In the genomic region with DNA sequence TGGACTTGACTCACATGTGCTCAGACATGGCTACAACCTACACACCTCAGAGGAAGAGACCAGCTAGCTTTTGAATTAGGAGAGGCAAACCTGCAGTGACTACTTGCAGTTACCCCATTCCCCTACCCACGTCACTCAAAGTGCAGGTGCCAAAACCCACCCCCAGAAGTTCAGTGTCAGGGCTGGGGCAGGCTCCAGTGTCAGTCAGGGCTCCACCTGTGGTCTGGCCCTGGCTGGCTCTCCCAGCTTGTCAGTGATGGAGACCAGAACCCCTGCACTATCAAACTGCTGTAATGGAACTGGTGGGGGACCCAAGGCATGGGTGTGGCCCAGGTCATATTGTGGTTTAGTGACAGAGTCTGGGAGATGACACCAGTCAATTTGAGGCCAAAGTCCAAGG, we compare ENCODE assay signal across 23 cellular contexts.
"Had no signal": no experiment of that assay in that cellular context is flagged by ENCODE, and none has a peak within 500 bp of the region (broad histone marks: within the 10 kb centered on the region; RNA-seq: fewer than 3 reads in every experiment).

No MANE protein-coding gene starts in this region.

- H3K27me3 ChIP-seq: cardiac muscle cell, esophagus muscularis mucosa, gastrocnemius medialis, pancreas, sigmoid colon, testis, upper lobe of right lung had no signal

- H3K9me3 ChIP-seq: esophagus muscularis mucosa, gastrocnemius medialis, neutrophil, pancreas, sigmoid colon, testis, upper lobe of right lung had no signal

- H3K27me3 Mint-ChIP-seq: activated CD4-positive, alpha-beta T cell treated with anti-CD3 and anti-CD28 coated beads for 36 hours; activated CD8-positive, alpha-beta T cell treated with anti-CD3 and anti-CD28 coated beads for 36 hours; activated naive CD8-positive, alpha-beta T cell treated with anti-CD3 and anti-CD28 coated beads, Interleukin-2, amount 50 U/mL, for 24 hours had no signal

- H3K9me3 Mint-ChIP-seq: activated CD8-positive, alpha-beta T cell treated with anti-CD3 and anti-CD28 coated beads for 36 hours; activated naive CD4-positive, alpha-beta T cell treated with anti-CD3 and anti-CD28 coated beads, Interleukin-2, amount 10 ng/mL, durations not matched to agents 7 days and 5 days; activated naive CD8-positive, alpha-beta T cell treated with anti-CD3 and anti-CD28 coated beads, Interleukin-2, amount 50 U/mL, for 24 hours; activated T-cell treated with anti-CD3 and anti-CD28 coated beads, Interleukin-2, amount 50 U/mL, for 72 hours; effector memory CD8-positive, alpha-beta T cell; nephron; stimulated activated naive B cell treated with anti-CD40 and anti-IgM and Interleukin-4, amounts not matched to agents 10 μg/mL and 1 μg/mL and 100 μg/mL, for 72 hours had no signal

- ATAC-seq: activated CD4-positive, alpha-beta T cell treated with anti-CD3 and anti-CD28 coated beads for 36 hours; activated CD8-positive, alpha-beta T cell treated with anti-CD3 and anti-CD28 coated beads for 36 hours; activated naive CD8-positive, alpha-beta T cell treated with anti-CD3 and anti-CD28 coated beads, Interleukin-2, amount 50 U/mL, for 24 hours; activated T-cell treated with anti-CD3 and anti-CD28 coated beads, Interleukin-2, amount 50 U/mL, for 72 hours; effector memory CD8-positive, alpha-beta T cell; gastrocnemius medialis; pancreas; stimulated activated naive B cell treated with anti-CD40 and anti-IgM and Interleukin-4, amounts not matched to agents 10 μg/mL and 1 μg/mL and 100 μg/mL, for 72 hours; upper lobe of right lung; WTC11 had no signal

- H3K36me3 ChIP-seq: cardiac muscle cell, gastrocnemius medialis, neutrophil, pancreas, sigmoid colon, upper lobe of right lung had no signal

- H3K27ac Mint-ChIP-seq: activated CD4-positive, alpha-beta T cell treated with anti-CD3 and anti-CD28 coated beads for 36 hours; activated CD8-positive, alpha-beta T cell treated with anti-CD3 and anti-CD28 coated beads for 36 hours; activated naive CD4-positive, alpha-beta T cell treated with anti-CD3 and anti-CD28 coated beads, Interleukin-2, amount 10 ng/mL, durations not matched to agents 7 days and 5 days; activated naive CD8-positive, alpha-beta T cell treated with anti-CD3 and anti-CD28 coated beads, Interleukin-2, amount 50 U/mL, for 24 hours; activated T-cell treated with anti-CD3 and anti-CD28 coated beads, Interleukin-2, amount 50 U/mL, for 72 hours; effector memory CD8-positive, alpha-beta T cell; nephron; stimulated activated naive B cell treated with anti-CD40 and anti-IgM and Interleukin-4, amounts not matched to agents 10 μg/mL and 1 μg/mL and 100 μg/mL, for 72 hours; WTC11 had no signal

- DNase-seq: activated CD4-positive, alpha-beta T cell treated with anti-CD3 and anti-CD28 coated beads for 36 hours; activated CD8-positive, alpha-beta T cell treated with anti-CD3 and anti-CD28 coated beads for 36 hours; activated effector memory CD4-positive, alpha-beta T cell treated with Interleukin-2 at 50 U/mL for 16 hours; activated naive CD4-positive, alpha-beta T cell treated with anti-CD3 and anti-CD28 coated beads, Interleukin-2, amount 10 ng/mL, durations not matched to agents 7 days and 5 days; activated naive CD8-positive, alpha-beta T cell treated with anti-CD3 and anti-CD28 coated beads, Interleukin-2, amount 50 U/mL, for 24 hours; activated T-cell treated with anti-CD3 and anti-CD28 coated beads, Interleukin-2, amount 50 U/mL, for 72 hours; effector memory CD8-positive, alpha-beta T cell; hippocampal formation; midbrain; sigmoid colon; stimulated activated CD4-positive, alpha-beta T cell treated with anti-CD3 and anti-CD28 coated beads, Interleukin-15, amount 100 ng/mL, for 24 hours; stimulated activated naive B cell treated with anti-CD40 and anti-IgM and Interleukin-4, amounts not matched to agents 10 μg/mL and 1 μg/mL and 100 μg/mL, for 72 hours; T-helper 9 cell; testis; upper lobe of right lung had no signal

- H3K4me3 Mint-ChIP-seq: activated CD4-positive, alpha-beta T cell treated with anti-CD3 and anti-CD28 coated beads for 36 hours; activated CD8-positive, alpha-beta T cell treated with anti-CD3 and anti-CD28 coated beads for 36 hours; activated naive CD4-positive, alpha-beta T cell treated with anti-CD3 and anti-CD28 coated beads, Interleukin-2, amount 10 ng/mL, durations not matched to agents 7 days and 5 days; activated naive CD8-positive, alpha-beta T cell treated with anti-CD3 and anti-CD28 coated beads, Interleukin-2, amount 50 U/mL, for 24 hours; activated T-cell treated with anti-CD3 and anti-CD28 coated beads, Interleukin-2, amount 50 U/mL, for 72 hours; effector memory CD8-positive, alpha-beta T cell; nephron; stimulated activated naive B cell treated with anti-CD40 and anti-IgM and Interleukin-4, amounts not matched to agents 10 μg/mL and 1 μg/mL and 100 μg/mL, for 72 hours; WTC11 had no signal

- H3K27ac ChIP-seq: cardiac muscle cell, esophagus muscularis mucosa, gastrocnemius medialis, neutrophil, pancreas, sigmoid colon, testis, upper lobe of right lung had no signal

- H3K4me3 ChIP-seq: cardiac muscle cell, esophagus muscularis mucosa, gastrocnemius medialis, pancreas, sigmoid colon, smooth muscle cell, testis, upper lobe of right lung had no signal

- H3K4me1 Mint-ChIP-seq: activated CD4-positive, alpha-beta T cell treated with anti-CD3 and anti-CD28 coated beads for 36 hours; activated naive CD4-positive, alpha-beta T cell treated with anti-CD3 and anti-CD28 coated beads, Interleukin-2, amount 10 ng/mL, durations not matched to agents 7 days and 5 days; activated naive CD8-positive, alpha-beta T cell treated with anti-CD3 and anti-CD28 coated beads, Interleukin-2, amount 50 U/mL, for 24 hours; nephron; stimulated activated naive B cell treated with anti-CD40 and anti-IgM and Interleukin-4, amounts not matched to agents 10 μg/mL and 1 μg/mL and 100 μg/mL, for 72 hours; WTC11 had no signal

- H3K36me3 Mint-ChIP-seq: activated naive CD4-positive, alpha-beta T cell treated with anti-CD3 and anti-CD28 coated beads, Interleukin-2, amount 10 ng/mL, durations not matched to agents 7 days and 5 days; stimulated activated naive B cell treated with anti-CD40 and anti-IgM and Interleukin-4, amounts not matched to agents 10 μg/mL and 1 μg/mL and 100 μg/mL, for 72 hours; WTC11 had no signal

- H3K4me1 ChIP-seq: esophagus muscularis mucosa, pancreas, sigmoid colon, testis, upper lobe of right lung had no signal
